ENCODE assay signal across 13 cellular contexts in the genomic region with DNA sequence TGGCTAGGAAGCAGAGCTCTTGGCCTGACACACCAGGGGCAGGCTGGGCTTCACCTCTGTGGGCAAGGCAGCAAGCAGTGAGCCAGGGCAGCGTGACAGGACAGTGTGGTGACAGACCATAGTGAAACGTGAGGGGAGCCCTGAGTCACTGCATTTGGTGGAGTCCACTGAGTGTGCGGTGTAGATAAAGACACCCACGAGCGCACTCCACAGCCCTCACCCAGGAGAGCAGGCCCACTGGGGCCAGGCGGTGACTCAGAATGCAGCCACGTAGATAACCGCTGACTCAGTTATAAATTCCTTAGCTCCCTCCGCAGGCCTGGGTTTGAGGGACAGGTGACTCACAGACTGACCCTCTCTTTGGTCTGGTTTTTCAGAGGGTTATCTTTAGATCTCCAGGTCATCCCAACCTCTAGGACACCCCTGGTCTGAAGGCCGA.
DNase-seq lines count a peak whose midpoint lies in the region; ATAC-seq and TF ChIP-seq lines count a peak whose summit lies in the region.
"Had no signal": no experiment of that assay in that cellular context is flagged by ENCODE, and none has a peak within 500 bp of the region (broad histone marks: within the 10 kb centered on the region; RNA-seq: fewer than 3 reads in every experiment).

No MANE protein-coding gene starts in this region.

- H3K9me3 ChIP-seq in fibroblast of lung (ENCODE audit: control insufficient read depth, insufficient read depth, low read depth, low read length), result no peaks in the 10 kb centered on the region

- no peak overlapping the region for H3K4me2 ChIP-seq in fibroblast of lung (ENCODE audit: extremely low read depth, insufficient read depth, low read length)

- no peak for ATAC-seq in activated CD8-positive, alpha-beta memory T cell treated with anti-CD3 and anti-CD28 coated beads, Interleukin-2, amount 10 ng/mL, durations not matched to agents 7 days and 5 days

- no peaks in the 10 kb centered on the region for H4K20me1 ChIP-seq in fibroblast of lung (ENCODE audit: control insufficient read depth, extremely low read depth, insufficient read depth, low read length)

- no peaks in the 10 kb centered on the region for H3K27me3 Mint-ChIP-seq in activated CD8-positive, alpha-beta memory T cell treated with anti-CD3 and anti-CD28 coated beads, Interleukin-2, amount 10 ng/mL, durations not matched to agents 7 days and 5 days
- H3K27me3 Mint-ChIP-seq: activated naive CD8-positive, alpha-beta T cell treated with anti-CD3 and anti-CD28 coated beads, Interleukin-2, amount 10 ng/mL, durations not matched to agents 7 days and 5 days; progenitor cell of endocrine pancreas had no signal

- H3K79me2 ChIP-seq in fibroblast of lung (ENCODE audit: control insufficient read depth, insufficient read depth, low read length), result no peaks in the 10 kb centered on the region

- peaks cover 5% of the 10 kb centered on the region for H3K4me1 Mint-ChIP-seq in activated CD8-positive, alpha-beta memory T cell treated with anti-CD3 and anti-CD28 coated beads, Interleukin-2, amount 10 ng/mL, durations not matched to agents 7 days and 5 days
- H3K4me1 Mint-ChIP-seq: activated naive CD8-positive, alpha-beta T cell treated with anti-CD3 and anti-CD28 coated beads, Interleukin-2, amount 10 ng/mL, durations not matched to agents 7 days and 5 days had no signal

- no peak for TF ChIP-seq CTCF in GM12865 (IDR thresholded peaks at IDR 0.05; ENCODE audit: insufficient read depth, low read depth, low read length, missing control alignments)
- no peak for TF ChIP-seq CTCF in fibroblast of lung (conservative IDR thresholded peaks at IDR 0.05 in 1 of 2, IDR thresholded peaks at IDR 0.05 in 1 of 2; ENCODE audit: low read depth in 1 of 2, low read length in 2 of 2)

- no peaks in the 10 kb centered on the region for H3K27me3 ChIP-seq in fibroblast of lung (ENCODE audit: control insufficient read depth, insufficient read depth, low read length)

- no peak overlapping the region for H3K4me3 Mint-ChIP-seq in activated CD8-positive, alpha-beta memory T cell treated with anti-CD3 and anti-CD28 coated beads, Interleukin-2, amount 10 ng/mL, durations not matched to agents 7 days and 5 days
- H3K4me3 Mint-ChIP-seq: activated naive CD8-positive, alpha-beta T cell treated with anti-CD3 and anti-CD28 coated beads, Interleukin-2, amount 10 ng/mL, durations not matched to agents 7 days and 5 days had no signal

- peak; percentile 2 for DNase-seq in GM12865 (ENCODE audit: low read depth)
- DNase-seq in RPMI7951 (ENCODE audit: low read depth), result peak; percentile 100
- DNase-seq in fibroblast of lung (ENCODE audit: low read depth in 2 of 2), result peak; percentile 85 to 99
- DNase-seq in renal cortical epithelial cell (ENCODE audit: low read depth), result peak; percentile 96
- DNase-seq in SK-N-DZ (ENCODE audit: low spot score), result no peak
- no peak for DNase-seq in D341Med (ENCODE audit: low spot score)
- DNase-seq in NCI-H526 (lab: John Stamatoyannopoulos, UW), result no peak
- DNase-seq in activated CD8-positive, alpha-beta memory T cell treated with anti-CD3 and anti-CD28 coated beads, Interleukin-2, amount 10 ng/mL, durations not matched to agents 7 days and 5 days, result no peak
- DNase-seq: activated naive CD8-positive, alpha-beta T cell treated with anti-CD3 and anti-CD28 coated beads, Interleukin-2, amount 10 ng/mL, durations not matched to agents 7 days and 5 days; hypothalamus; NCI-H1048; stimulated activated naive CD4-positive, alpha-beta T cell treated with Interleukin-2 at 50 U/mL for 16 hours had no signal

- H2AFZ ChIP-seq in fibroblast of lung (ENCODE audit: low read length), result peak overlapping the region; percentile 19

- peak overlapping the region; percentile 75 for H3K27ac ChIP-seq in fibroblast of lung (ENCODE audit: insufficient read depth, low read length)

- no peak overlapping the region for H3K9ac ChIP-seq in fibroblast of lung (ENCODE audit: insufficient read depth, low read length)

- peaks cover 7% of the 10 kb centered on the region for H3K4me1 ChIP-seq in fibroblast of lung (ENCODE audit: control insufficient read depth, extremely low read depth, insufficient read depth, low read length)

- H3K9me3 Mint-ChIP-seq in activated CD8-positive, alpha-beta memory T cell treated with anti-CD3 and anti-CD28 coated beads, Interleukin-2, amount 10 ng/mL, durations not matched to agents 7 days and 5 days (ENCODE audit: low read depth), result no peaks in the 10 kb centered on the region
- H3K9me3 Mint-ChIP-seq: activated naive CD8-positive, alpha-beta T cell treated with anti-CD3 and anti-CD28 coated beads, Interleukin-2, amount 10 ng/mL, durations not matched to agents 7 days and 5 days had no signal

- H3K27ac Mint-ChIP-seq in activated CD8-positive, alpha-beta memory T cell treated with anti-CD3 and anti-CD28 coated beads, Interleukin-2, amount 10 ng/mL, durations not matched to agents 7 days and 5 days, result no peak overlapping the region
- H3K27ac Mint-ChIP-seq: activated naive CD8-positive, alpha-beta T cell treated with anti-CD3 and anti-CD28 coated beads, Interleukin-2, amount 10 ng/mL, durations not matched to agents 7 days and 5 days; progenitor cell of endocrine pancreas had no signal

- H3K4me3 ChIP-seq in GM12865 (ENCODE audit: low read depth, low read length) (no peak overlapping the region), fibroblast of lung (replicated peaks in 1 of 4; ENCODE audit: control extremely low read depth in 1 of 4, insufficient read depth in 1 of 4, low read depth in 3 of 4, low read length in 4 of 4) (no peak overlapping the region)

- CTCF ChIA-PET in activated CD8-positive, alpha-beta memory T cell treated with anti-CD3 and anti-CD28 coated beads, Interleukin-2, amount 10 ng/mL, durations not matched to agents 7 days and 5 days (lab: Charles Lee), result no interaction called here

- H3K36me3 Mint-ChIP-seq in activated CD8-positive, alpha-beta memory T cell treated with anti-CD3 and anti-CD28 coated beads, Interleukin-2, amount 10 ng/mL, durations not matched to agents 7 days and 5 days, result no peaks in the 10 kb centered on the region
- H3K36me3 Mint-ChIP-seq: activated naive CD8-positive, alpha-beta T cell treated with anti-CD3 and anti-CD28 coated beads, Interleukin-2, amount 10 ng/mL, durations not matched to agents 7 days and 5 days had no signal

- H3K36me3 ChIP-seq in fibroblast of lung (ENCODE audit: control insufficient read depth, insufficient read depth, low read length), result no peaks in the 10 kb centered on the region

Comparison
In these comparisons a context has a peak if more than half of its experiments do, and no peak if none do; other contexts are left out.
1. DNase-seq: peak in GM12865 (single experiment), RPMI7951 (single experiment), fibroblast of lung (2 of 2) and renal cortical epithelial cell (single experiment); none in SK-N-DZ (single experiment), D341Med (single experiment), NCI-H526 (0 of 2) and activated CD8-positive, alpha-beta memory T cell treated with anti-CD3 and anti-CD28 coated beads, Interleukin-2, amount 10 ng/mL, durations not matched to agents 7 days and 5 days (single experiment).